1 cellular context compared by ENCODE assay signal in the genomic region with DNA sequence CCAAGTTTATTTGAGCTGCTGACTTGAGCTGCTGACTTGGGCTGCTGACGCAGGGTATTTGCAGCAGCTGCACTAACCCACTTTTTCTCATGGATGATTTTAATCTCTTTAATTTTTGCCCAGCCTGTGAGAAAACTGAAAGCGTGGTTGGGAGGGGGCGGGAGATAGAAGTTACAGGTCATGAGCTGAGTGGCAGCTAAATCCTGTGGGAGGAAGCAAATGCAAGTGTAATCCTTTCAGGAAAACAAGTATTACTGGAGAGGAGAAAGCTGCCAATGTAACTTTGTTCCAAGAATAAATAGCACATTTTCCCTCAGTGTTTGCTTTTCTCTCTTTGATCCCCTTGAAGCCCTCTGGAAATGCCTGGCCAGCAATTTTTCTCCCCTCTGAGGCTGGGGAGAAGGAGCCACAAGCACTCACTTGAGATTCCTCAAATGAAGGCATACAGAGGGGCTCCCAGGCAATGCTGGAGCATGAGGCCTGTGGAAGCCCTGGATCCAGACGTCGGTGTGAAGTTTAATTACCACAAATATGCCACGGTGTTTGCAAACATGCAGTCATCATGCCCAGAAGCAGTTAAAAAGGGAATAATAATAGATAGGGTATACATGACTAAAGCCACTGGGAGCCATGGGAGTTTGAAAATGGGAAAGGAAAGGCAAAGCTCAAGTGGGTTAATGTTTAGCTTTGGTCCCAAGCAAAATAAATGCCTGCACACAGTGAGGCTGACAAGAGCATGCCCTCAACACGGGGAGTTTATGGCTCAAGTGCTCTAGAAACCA.
TF ChIP-seq lines count a peak whose summit lies in the region.

No MANE protein-coding gene starts in this region.

TF ChIP-seq in HepG2, 621 proteins besides CTCF, POLR2A, EP300 and RAD21 (continued from another document and continues in another):
- TF ChIP-seq, protein P1, sequence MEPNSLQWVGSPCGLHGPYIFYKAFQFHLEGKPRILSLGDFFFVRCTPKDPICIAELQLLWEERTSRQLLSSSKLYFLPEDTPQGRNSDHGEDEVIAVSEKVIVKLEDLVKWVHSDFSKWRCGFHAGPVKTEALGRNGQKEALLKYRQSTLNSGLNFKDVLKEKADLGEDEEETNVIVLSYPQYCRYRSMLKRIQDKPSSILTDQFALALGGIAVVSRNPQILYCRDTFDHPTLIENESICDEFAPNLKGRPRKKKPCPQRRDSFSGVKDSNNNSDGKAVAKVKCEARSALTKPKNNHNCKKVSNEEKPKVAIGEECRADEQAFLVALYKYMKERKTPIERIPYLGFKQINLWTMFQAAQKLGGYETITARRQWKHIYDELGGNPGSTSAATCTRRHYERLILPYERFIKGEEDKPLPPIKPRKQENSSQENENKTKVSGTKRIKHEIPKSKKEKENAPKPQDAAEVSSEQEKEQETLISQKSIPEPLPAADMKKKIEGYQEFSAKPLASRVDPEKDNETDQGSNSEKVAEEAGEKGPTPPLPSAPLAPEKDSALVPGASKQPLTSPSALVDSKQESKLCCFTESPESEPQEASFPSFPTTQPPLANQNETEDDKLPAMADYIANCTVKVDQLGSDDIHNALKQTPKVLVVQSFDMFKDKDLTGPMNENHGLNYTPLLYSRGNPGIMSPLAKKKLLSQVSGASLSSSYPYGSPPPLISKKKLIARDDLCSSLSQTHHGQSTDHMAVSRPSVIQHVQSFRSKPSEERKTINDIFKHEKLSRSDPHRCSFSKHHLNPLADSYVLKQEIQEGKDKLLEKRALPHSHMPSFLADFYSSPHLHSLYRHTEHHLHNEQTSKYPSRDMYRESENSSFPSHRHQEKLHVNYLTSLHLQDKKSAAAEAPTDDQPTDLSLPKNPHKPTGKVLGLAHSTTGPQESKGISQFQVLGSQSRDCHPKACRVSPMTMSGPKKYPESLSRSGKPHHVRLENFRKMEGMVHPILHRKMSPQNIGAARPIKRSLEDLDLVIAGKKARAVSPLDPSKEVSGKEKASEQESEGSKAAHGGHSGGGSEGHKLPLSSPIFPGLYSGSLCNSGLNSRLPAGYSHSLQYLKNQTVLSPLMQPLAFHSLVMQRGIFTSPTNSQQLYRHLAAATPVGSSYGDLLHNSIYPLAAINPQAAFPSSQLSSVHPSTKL (CRISPR knock-in tag; IDR thresholded peaks at IDR 0.05) = peak; percentile 78
- TF ChIP-seq RFX1 (IDR thresholded peaks at IDR 0.05) (no peak), ZMAT3 (CRISPR knock-in tag; conservative IDR thresholded peaks at IDR 0.05) (no peak), ZNF234 (CRISPR knock-in tag; conservative IDR thresholded peaks at IDR 0.05) (no peak), ZNF235 (CRISPR knock-in tag; IDR thresholded peaks at IDR 0.05; ENCODE audit: borderline replicate concordance) (no peak), RBFOX2 (IDR thresholded peaks at IDR 0.05; ENCODE audit: low read depth, low read length) (peak; percentile 85), TMF1 (CRISPR knock-in tag; IDR thresholded peaks at IDR 0.05; ENCODE audit: low read depth) (0 out of 2 replicates have a peak, but pooled peaks have one; percentile 65), ZNF674 (CRISPR knock-in tag; IDR thresholded peaks at IDR 0.05; ENCODE audit: low read depth) (no peak), TAF1 (CRISPR knock-in tag; IDR thresholded peaks at IDR 0.05) (peak; percentile 53), ZNF766 (CRISPR knock-in tag; IDR thresholded peaks at IDR 0.05; ENCODE audit: borderline replicate concordance) (peak; percentile 72; the same call in 1 of the 2 replicates), SSRP1 (CRISPR knock-in tag; IDR thresholded peaks at IDR 0.05) (no peak), ARNT (IDR thresholded peaks at IDR 0.05) (no peak), ZNF34 (CRISPR knock-in tag; IDR thresholded peaks at IDR 0.05; ENCODE audit: borderline replicate concordance) (0 out of 2 replicates have a peak, but pooled peaks have one; percentile 70), ZNF12 (CRISPR knock-in tag; IDR thresholded peaks at IDR 0.05) (peak; percentile 55; the same call in 1 of the 2 replicates), ZNF547 (CRISPR knock-in tag; IDR thresholded peaks at IDR 0.05) (no peak; the same call in 1 of the 2 replicates), U2AF2 (IDR thresholded peaks at IDR 0.05; ENCODE audit: low read depth, low read length) (no peak), NCOA2 (CRISPR knock-in tag; IDR thresholded peaks at IDR 0.05) (peak; percentile 89), IKZF4 (CRISPR knock-in tag; IDR thresholded peaks at IDR 0.05; ENCODE audit: borderline replicate concordance, low read depth, not compliant biosample characterization) (no peak), ZKSCAN8 (CRISPR knock-in tag; IDR thresholded peaks at IDR 0.05; ENCODE audit: borderline replicate concordance) (peak; percentile 16; the same call in 1 of the 2 replicates), ZNF790 (CRISPR knock-in tag; IDR thresholded peaks at IDR 0.05; ENCODE audit: borderline replicate concordance) (no peak; the same call in 1 of the 2 replicates), ZMYM4 (CRISPR knock-in tag; IDR thresholded peaks at IDR 0.05) (0 out of 2 replicates have a peak, but pooled peaks have one; percentile 56), ZFYVE20 (CRISPR knock-in tag; IDR thresholded peaks at IDR 0.05; ENCODE audit: borderline replicate concordance, low read depth) (no peak), NR2F6 (IDR thresholded peaks at IDR 0.05) (peak; percentile 84), NR2F6 (CRISPR knock-in tag; IDR thresholded peaks at IDR 0.05) (peak; percentile 77), SRSF9 (IDR thresholded peaks at IDR 0.05; ENCODE audit: borderline replicate concordance, insufficient read depth, low read depth, low read length, poor library complexity, severe bottlenecking) (no peak), ZNF282 (IDR thresholded peaks at IDR 0.05; ENCODE audit: partially characterized antibody) (no peak), ZNF296 (CRISPR knock-in tag; conservative IDR thresholded peaks at IDR 0.05) (no peak), KLF9 (CRISPR knock-in tag; IDR thresholded peaks at IDR 0.05; ENCODE audit: low read depth) (0 out of 2 replicates have a peak, but pooled peaks have one; percentile 10), NONO (IDR thresholded peaks at IDR 0.05) (no peak), NONO (CRISPR knock-in tag; conservative IDR thresholded peaks at IDR 0.05) (peak; percentile 30; the same call in 1 of the 2 replicates), PHF21A (CRISPR knock-in tag; IDR thresholded peaks at IDR 0.05) (peak; percentile 65; the same call in 1 of the 2 replicates), TARDBP (CRISPR knock-in tag; IDR thresholded peaks at IDR 0.05) (peak; percentile 74; the same call in 1 of the 2 replicates), SP1 (IDR thresholded peaks at IDR 0.05) (no peak), SP1 (CRISPR knock-in tag; IDR thresholded peaks at IDR 0.05) (no peak), HDAC2 (CRISPR knock-in tag; IDR thresholded peaks at IDR 0.05) (peak; percentile 15; the same call in 1 of the 2 replicates)
- TF ChIP-seq, protein P2, sequence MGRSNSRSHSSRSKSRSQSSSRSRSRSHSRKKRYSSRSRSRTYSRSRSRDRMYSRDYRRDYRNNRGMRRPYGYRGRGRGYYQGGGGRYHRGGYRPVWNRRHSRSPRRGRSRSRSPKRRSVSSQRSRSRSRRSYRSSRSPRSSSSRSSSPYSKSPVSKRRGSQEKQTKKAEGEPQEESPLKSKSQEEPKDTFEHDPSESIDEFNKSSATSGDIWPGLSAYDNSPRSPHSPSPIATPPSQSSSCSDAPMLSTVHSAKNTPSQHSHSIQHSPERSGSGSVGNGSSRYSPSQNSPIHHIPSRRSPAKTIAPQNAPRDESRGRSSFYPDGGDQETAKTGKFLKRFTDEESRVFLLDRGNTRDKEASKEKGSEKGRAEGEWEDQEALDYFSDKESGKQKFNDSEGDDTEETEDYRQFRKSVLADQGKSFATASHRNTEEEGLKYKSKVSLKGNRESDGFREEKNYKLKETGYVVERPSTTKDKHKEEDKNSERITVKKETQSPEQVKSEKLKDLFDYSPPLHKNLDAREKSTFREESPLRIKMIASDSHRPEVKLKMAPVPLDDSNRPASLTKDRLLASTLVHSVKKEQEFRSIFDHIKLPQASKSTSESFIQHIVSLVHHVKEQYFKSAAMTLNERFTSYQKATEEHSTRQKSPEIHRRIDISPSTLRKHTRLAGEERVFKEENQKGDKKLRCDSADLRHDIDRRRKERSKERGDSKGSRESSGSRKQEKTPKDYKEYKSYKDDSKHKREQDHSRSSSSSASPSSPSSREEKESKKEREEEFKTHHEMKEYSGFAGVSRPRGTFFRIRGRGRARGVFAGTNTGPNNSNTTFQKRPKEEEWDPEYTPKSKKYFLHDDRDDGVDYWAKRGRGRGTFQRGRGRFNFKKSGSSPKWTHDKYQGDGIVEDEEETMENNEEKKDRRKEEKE (IDR thresholded peaks at IDR 0.05) = no peak
- TF ChIP-seq, protein P3, sequence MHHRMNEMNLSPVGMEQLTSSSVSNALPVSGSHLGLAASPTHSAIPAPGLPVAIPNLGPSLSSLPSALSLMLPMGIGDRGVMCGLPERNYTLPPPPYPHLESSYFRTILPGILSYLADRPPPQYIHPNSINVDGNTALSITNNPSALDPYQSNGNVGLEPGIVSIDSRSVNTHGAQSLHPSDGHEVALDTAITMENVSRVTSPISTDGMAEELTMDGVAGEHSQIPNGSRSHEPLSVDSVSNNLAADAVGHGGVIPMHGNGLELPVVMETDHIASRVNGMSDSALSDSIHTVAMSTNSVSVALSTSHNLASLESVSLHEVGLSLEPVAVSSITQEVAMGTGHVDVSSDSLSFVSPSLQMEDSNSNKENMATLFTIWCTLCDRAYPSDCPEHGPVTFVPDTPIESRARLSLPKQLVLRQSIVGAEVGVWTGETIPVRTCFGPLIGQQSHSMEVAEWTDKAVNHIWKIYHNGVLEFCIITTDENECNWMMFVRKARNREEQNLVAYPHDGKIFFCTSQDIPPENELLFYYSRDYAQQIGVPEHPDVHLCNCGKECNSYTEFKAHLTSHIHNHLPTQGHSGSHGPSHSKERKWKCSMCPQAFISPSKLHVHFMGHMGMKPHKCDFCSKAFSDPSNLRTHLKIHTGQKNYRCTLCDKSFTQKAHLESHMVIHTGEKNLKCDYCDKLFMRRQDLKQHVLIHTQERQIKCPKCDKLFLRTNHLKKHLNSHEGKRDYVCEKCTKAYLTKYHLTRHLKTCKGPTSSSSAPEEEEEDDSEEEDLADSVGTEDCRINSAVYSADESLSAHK (CRISPR knock-in tag; IDR thresholded peaks at IDR 0.05; ENCODE audit: borderline replicate concordance) = no peak
- TF ChIP-seq, protein P4, sequence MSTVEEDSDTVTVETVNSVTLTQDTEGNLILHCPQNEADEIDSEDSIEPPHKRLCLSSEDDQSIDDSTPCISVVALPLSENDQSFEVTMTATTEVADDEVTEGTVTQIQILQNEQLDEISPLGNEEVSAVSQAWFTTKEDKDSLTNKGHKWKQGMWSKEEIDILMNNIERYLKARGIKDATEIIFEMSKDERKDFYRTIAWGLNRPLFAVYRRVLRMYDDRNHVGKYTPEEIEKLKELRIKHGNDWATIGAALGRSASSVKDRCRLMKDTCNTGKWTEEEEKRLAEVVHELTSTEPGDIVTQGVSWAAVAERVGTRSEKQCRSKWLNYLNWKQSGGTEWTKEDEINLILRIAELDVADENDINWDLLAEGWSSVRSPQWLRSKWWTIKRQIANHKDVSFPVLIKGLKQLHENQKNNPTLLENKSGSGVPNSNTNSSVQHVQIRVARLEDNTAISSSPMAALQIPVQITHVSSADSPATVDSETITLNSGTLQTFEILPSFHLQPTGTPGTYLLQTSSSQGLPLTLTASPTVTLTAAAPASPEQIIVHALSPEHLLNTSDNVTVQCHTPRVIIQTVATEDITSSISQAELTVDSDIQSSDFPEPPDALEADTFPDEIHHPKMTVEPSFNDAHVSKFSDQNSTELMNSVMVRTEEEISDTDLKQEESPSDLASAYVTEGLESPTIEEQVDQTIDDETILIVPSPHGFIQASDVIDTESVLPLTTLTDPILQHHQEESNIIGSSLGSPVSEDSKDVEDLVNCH (CRISPR knock-in tag; IDR thresholded peaks at IDR 0.05) = no peak; the same call in 1 of the 2 replicates
- TF ChIP-seq, protein P5, sequence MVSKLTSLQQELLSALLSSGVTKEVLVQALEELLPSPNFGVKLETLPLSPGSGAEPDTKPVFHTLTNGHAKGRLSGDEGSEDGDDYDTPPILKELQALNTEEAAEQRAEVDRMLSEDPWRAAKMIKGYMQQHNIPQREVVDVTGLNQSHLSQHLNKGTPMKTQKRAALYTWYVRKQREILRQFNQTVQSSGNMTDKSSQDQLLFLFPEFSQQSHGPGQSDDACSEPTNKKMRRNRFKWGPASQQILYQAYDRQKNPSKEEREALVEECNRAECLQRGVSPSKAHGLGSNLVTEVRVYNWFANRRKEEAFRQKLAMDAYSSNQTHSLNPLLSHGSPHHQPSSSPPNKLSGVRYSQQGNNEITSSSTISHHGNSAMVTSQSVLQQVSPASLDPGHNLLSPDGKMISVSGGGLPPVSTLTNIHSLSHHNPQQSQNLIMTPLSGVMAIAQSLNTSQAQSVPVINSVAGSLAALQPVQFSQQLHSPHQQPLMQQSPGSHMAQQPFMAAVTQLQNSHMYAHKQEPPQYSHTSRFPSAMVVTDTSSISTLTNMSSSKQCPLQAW (CRISPR knock-in tag; IDR thresholded peaks at IDR 0.05) = peak; percentile 94
- TF ChIP-seq, protein P6, sequence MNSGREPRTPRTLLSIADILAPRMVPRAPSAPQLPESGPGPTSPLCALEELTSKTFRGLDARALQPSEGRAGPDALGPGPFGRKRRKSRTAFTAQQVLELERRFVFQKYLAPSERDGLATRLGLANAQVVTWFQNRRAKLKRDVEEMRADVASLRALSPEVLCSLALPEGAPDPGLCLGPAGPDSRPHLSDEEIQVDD (CRISPR knock-in tag; IDR thresholded peaks at IDR 0.05; ENCODE audit: borderline replicate concordance) = no peak; the same call in 1 of the 2 replicates
- TF ChIP-seq, protein P7, sequence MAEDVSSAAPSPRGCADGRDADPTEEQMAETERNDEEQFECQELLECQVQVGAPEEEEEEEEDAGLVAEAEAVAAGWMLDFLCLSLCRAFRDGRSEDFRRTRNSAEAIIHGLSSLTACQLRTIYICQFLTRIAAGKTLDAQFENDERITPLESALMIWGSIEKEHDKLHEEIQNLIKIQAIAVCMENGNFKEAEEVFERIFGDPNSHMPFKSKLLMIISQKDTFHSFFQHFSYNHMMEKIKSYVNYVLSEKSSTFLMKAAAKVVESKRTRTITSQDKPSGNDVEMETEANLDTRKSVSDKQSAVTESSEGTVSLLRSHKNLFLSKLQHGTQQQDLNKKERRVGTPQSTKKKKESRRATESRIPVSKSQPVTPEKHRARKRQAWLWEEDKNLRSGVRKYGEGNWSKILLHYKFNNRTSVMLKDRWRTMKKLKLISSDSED (CRISPR knock-in tag; IDR thresholded peaks at IDR 0.05) = no peak
- TF ChIP-seq, protein P8, sequence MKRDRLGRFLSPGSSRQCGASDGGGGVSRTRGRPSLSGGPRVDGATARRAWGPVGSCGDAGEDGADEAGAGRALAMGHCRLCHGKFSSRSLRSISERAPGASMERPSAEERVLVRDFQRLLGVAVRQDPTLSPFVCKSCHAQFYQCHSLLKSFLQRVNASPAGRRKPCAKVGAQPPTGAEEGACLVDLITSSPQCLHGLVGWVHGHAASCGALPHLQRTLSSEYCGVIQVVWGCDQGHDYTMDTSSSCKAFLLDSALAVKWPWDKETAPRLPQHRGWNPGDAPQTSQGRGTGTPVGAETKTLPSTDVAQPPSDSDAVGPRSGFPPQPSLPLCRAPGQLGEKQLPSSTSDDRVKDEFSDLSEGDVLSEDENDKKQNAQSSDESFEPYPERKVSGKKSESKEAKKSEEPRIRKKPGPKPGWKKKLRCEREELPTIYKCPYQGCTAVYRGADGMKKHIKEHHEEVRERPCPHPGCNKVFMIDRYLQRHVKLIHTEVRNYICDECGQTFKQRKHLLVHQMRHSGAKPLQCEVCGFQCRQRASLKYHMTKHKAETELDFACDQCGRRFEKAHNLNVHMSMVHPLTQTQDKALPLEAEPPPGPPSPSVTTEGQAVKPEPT (CRISPR knock-in tag; IDR thresholded peaks at IDR 0.05; ENCODE audit: low read depth) = no peak; the same call in 1 of the 2 replicates
- TF ChIP-seq, protein P9, sequence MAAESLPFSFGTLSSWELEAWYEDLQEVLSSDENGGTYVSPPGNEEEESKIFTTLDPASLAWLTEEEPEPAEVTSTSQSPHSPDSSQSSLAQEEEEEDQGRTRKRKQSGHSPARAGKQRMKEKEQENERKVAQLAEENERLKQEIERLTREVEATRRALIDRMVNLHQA (CRISPR knock-in tag; IDR thresholded peaks at IDR 0.05) = no peak
